Comparison of ENCODE assay signal across 8 cellular contexts in genomic region chr1:100360790-100361232, GRCh38. TPM values are rescaled to one million over a fixed set of nuclear protein-coding genes. Genes with fewer than 3 reads are reported as not detected.
DNase-seq lines count a peak whose midpoint lies in the region; ATAC-seq, FAIRE-seq and TF ChIP-seq lines count a peak whose summit lies in the region.

No MANE protein-coding gene starts in this region.

- H3K27ac ChIP-seq in pancreas, result no peak overlapping the region

- peak in 3 of 4 donors; percentile 26 to 68 (median 65) for ATAC-seq in pancreas
- no peak for ATAC-seq in GM19328 (IDR thresholded peaks at IDR 0.05; ENCODE audit: unreplicated experiment)
- no peak for ATAC-seq in GM18520 (IDR thresholded peaks at IDR 0.05; ENCODE audit: unreplicated experiment)

- no peak overlapping the region for H3K4me3 ChIP-seq in fibroblast of the aortic adventitia (ENCODE audit: low read depth, low read length)
- H3K4me3 ChIP-seq in pancreas, result no peak overlapping the region

- no peak for TF ChIP-seq CTCF in fibroblast of the aortic adventitia (IDR thresholded peaks at IDR 0.05; ENCODE audit: insufficient read depth, low read length)
- no peak for TF ChIP-seq CTCF in pancreas (IDR thresholded peaks at IDR 0.05)

- no peaks in the 10 kb centered on the region for H3K4me1 ChIP-seq in pancreas

- no peaks in the 10 kb centered on the region for H3K27me3 ChIP-seq in pancreas

- DNase-seq in NCI-H69 (lab: John Stamatoyannopoulos, UW), result peak; percentile 84
- DNase-seq in fibroblast of the aortic adventitia (ENCODE audit: low read depth), result peak; percentile 49
- peak in 1 of 6 donors; percentile 18 for DNase-seq in pancreas
- no peak for DNase-seq in posterior vena cava (ENCODE audit: low spot score)
- DNase-seq in central memory CD4-positive, alpha-beta T cell, result no peak

- H3K9me3 ChIP-seq in pancreas, result no peaks in the 10 kb centered on the region

- H3K36me3 ChIP-seq in pancreas, result no peaks in the 10 kb centered on the region

- FAIRE-seq in G401.6 (lab: Jason Lieb, UNC), result peak; percentile 89
- no peak for FAIRE-seq in pancreas (lab: Jason Lieb, UNC)

- 7 to 8% methylated on average over 2 of the region's 2 CpGs for WGBS in pancreas, 2 donors

- intact Hi-C loops in pancreas (cut with DNase I), result no loop called here
- intact Hi-C loops in posterior vena cava (cut with DNase I), result no loop called here

RNA-seq across cellular contexts. Expression of gene CDC14A, which starts 8.5 kb away (rescaled TPM):
- total RNA-seq in fibroblast of the aortic adventitia (ENCODE audit: low replicate concordance) (5.0 and 6.3 TPM in 2 replicates), pancreas (1 to 10 TPM; 2.4 to 5.2 (median 3.6) TPM), posterior vena cava (1 to 10 TPM; 6.5 to 7.5 TPM)
- 1 to 10 TPM; 1.4 to 2.4 TPM for polyA plus RNA-seq in pancreas

Comparison
In these comparisons a context has a peak if more than half of its experiments do, and no peak if none do; other contexts are left out.
1. DNase-seq: peak in NCI-H69 (single experiment) and fibroblast of the aortic adventitia (single experiment); none in posterior vena cava (single experiment) and central memory CD4-positive, alpha-beta T cell (single experiment).
2. ATAC-seq: peak in pancreas (3 of 4); none in GM19328 (single experiment) and GM18520 (single experiment).